24 cellular contexts compared by ENCODE assay signal in genomic region chr2:197990356-197990755, GRCh38.
A peak's percentile ranks its signal among the peaks of the same experiment; 100 is the strongest.
DNase-seq lines count a peak whose midpoint lies in the region; ATAC-seq, FAIRE-seq and TF ChIP-seq lines count a peak whose summit lies in the region.
"Had no signal": no experiment of that assay in that cellular context is flagged by ENCODE, and none has a peak within 500 bp of the region (broad histone marks: within the 10 kb centered on the region; RNA-seq: fewer than 3 reads in every experiment).

No MANE protein-coding gene starts in this region.

- no peak for ATAC-seq in GM12878
- ATAC-seq in GM21786 (IDR thresholded peaks at IDR 0.05; ENCODE audit: unreplicated experiment), result no peak
- ATAC-seq: A549 had no signal

- H3K27ac ChIP-seq in GM12878 (ENCODE audit: control insufficient read depth, insufficient read depth), result no peak overlapping the region
- H3K27ac ChIP-seq: 22Rv1; A549; BLaER1 treated with 17β-estradiol and CSF1 and Interleukin-3, amounts not matched to agents 10 nM and 100 nM; C4-2B had no signal

- peaks cover 16% of the 10 kb centered on the region for H3K4me1 ChIP-seq in GM12878 (ENCODE audit: control insufficient read depth, insufficient read depth, low read length)
- H3K4me1 ChIP-seq: A549 had no signal

- TF ChIP-seq EP300 in GM12878 (IDR thresholded peaks at IDR 0.05; ENCODE audit: borderline replicate concordance in 1 of 2, control insufficient read depth in 1 of 2, low read depth in 2 of 2, low read length in 2 of 2), result no peak

- no peak overlapping the region for H3K4me3 ChIP-seq in GM12878
- H3K4me3 ChIP-seq: A549; BLaER1 treated with 17β-estradiol and CSF1 and Interleukin-3, amounts not matched to agents 10 nM and 100 nM had no signal

- peaks cover 5% of the 10 kb centered on the region; the same call in 2 of the 3 replicates for H3K9me3 ChIP-seq in GM12878 (replicated peaks; ENCODE audit: control insufficient read depth, insufficient read depth, low read length)
- H3K9me3 ChIP-seq: A549 had no signal

- no peaks in the 10 kb centered on the region for H3K36me3 ChIP-seq in GM12878 (ENCODE audit: control insufficient read depth in 2 of 2, insufficient read depth in 2 of 2, low read length in 1 of 2)
- H3K36me3 ChIP-seq: BLaER1 treated with 17β-estradiol and CSF1 and Interleukin-3, amounts not matched to agents 10 nM and 100 nM had no signal

- in situ Hi-C loops in GM12878 (cut with MboI), result no loop called here

- no peaks in the 10 kb centered on the region for H3K79me2 ChIP-seq in GM12878 (ENCODE audit: control insufficient read depth, insufficient read depth, low read length)

- WGBS in GM12878 (ENCODE audit: insufficient coverage, insufficient replicate concordance, low lambda C conversion rate, missing lambda C conversion rate), result 94% methylated on average over 2 of the region's 2 CpGs

- no peak for TF ChIP-seq POLR2A in GM12878 (IDR thresholded peaks at IDR 0.05; ENCODE audit: low read depth, low read length)

- no peak overlapping the region for H2AFZ ChIP-seq in GM12878 (ENCODE audit: control insufficient read depth, low read depth, low read length)

- TF ChIP-seq CTCF in GM12878 (IDR thresholded peaks at IDR 0.05 in 2 of 3, conservative IDR thresholded peaks at IDR 0.05 in 1 of 3; ENCODE audit: control insufficient read depth in 2 of 3, extremely low read depth in 1 of 3, insufficient read depth in 1 of 3, low read depth in 3 of 3, low read length in 3 of 3), result no peak

- no peaks in the 10 kb centered on the region for H3K27me3 Mint-ChIP-seq in activated CD4-positive, alpha-beta T cell treated with anti-CD3 and anti-CD28 coated beads, Interleukin-2, amount 10 ng/mL, durations not matched to agents 24 days and 14 days
- H3K27me3 Mint-ChIP-seq: B cell; CD4-positive, alpha-beta memory T cell had no signal

- RAD21 ChIA-PET in GM12878 (lab: Charles Lee; ENCODE audit: unreplicated experiment), result interaction anchor here (0.7 to 1.7 kb wide), 6 partner anchors 13 to 136 kb away, joined by 3 to 4 read pairs (median 4); no protein-coding TSS in a partner anchor

- no peaks in the 10 kb centered on the region for H3K36me3 Mint-ChIP-seq in activated CD4-positive, alpha-beta T cell treated with anti-CD3 and anti-CD28 coated beads, Interleukin-2, amount 10 ng/mL, durations not matched to agents 24 days and 14 days (ENCODE audit: low read depth)

- CTCF ChIA-PET in GM12878 (lab: Yijun Ruan, JAX), result interaction anchor here (1.1 to 1.8 kb wide), 4 partner anchors 17 to 82 kb away, joined by 3 to 6 read pairs (median 4); no protein-coding TSS in a partner anchor

- TF ChIP-seq RAD21 in GM12878 (IDR thresholded peaks at IDR 0.05; ENCODE audit: insufficient read depth, low read depth, low read length), result no peak

- no peak overlapping the region for H3K9ac ChIP-seq in GM12878 (ENCODE audit: control insufficient read depth, insufficient read depth, low read length)
- H3K9ac ChIP-seq: BLaER1 treated with 17β-estradiol and CSF1 and Interleukin-3, amounts not matched to agents 10 nM and 100 nM had no signal

- SMC1A ChIA-PET in GM12878 (lab: Charles Lee; ENCODE audit: uncharacterized antibody, unreplicated experiment), result interaction anchor here (1.0 to 14.3 kb wide), 7 partner anchors 9 to 140 kb away, joined by 3 to 168 read pairs (median 4); no protein-coding TSS in a partner anchor

- peaks cover 21% of the 10 kb centered on the region for H3K9me3 Mint-ChIP-seq in activated CD4-positive, alpha-beta T cell treated with anti-CD3 and anti-CD28 coated beads, Interleukin-2, amount 10 ng/mL, durations not matched to agents 24 days and 14 days

- no peak overlapping the region for H3K4me3 Mint-ChIP-seq in activated CD4-positive, alpha-beta T cell treated with anti-CD3 and anti-CD28 coated beads, Interleukin-2, amount 10 ng/mL, durations not matched to agents 24 days and 14 days
- H3K4me3 Mint-ChIP-seq: B cell; CD4-positive, alpha-beta memory T cell; CD8-positive, alpha-beta memory T cell had no signal

- intact Hi-C loops in activated CD4-positive, alpha-beta T cell treated with anti-CD3 and anti-CD28 coated beads, Interleukin-2, amount 10 ng/mL, durations not matched to agents 24 days and 14 days (cut with micrococcal nuclease), result no loop called here
- intact Hi-C loops in GM12878 (cut with micrococcal nuclease; ENCODE audit: unreplicated experiment), result loop anchor here (5.0 kb wide), 1 partner anchor 137 kb away; no protein-coding TSS in a partner anchor

- FAIRE-seq in GM12878 (lab: Jason Lieb, UNC), result no peak
- FAIRE-seq: A549, GM12892, GM18507, GM19239 had no signal

- H4K20me1 ChIP-seq in GM12878 (ENCODE audit: control insufficient read depth, insufficient read depth), result no peaks in the 10 kb centered on the region
- H4K20me1 ChIP-seq: BLaER1 treated with 17β-estradiol and CSF1 and Interleukin-3, amounts not matched to agents 10 nM and 100 nM had no signal

- H3K27ac Mint-ChIP-seq in activated CD4-positive, alpha-beta T cell treated with anti-CD3 and anti-CD28 coated beads, Interleukin-2, amount 10 ng/mL, durations not matched to agents 24 days and 14 days, result no peak overlapping the region
- H3K27ac Mint-ChIP-seq: B cell; CD4-positive, alpha-beta memory T cell; CD8-positive, alpha-beta memory T cell had no signal

- DNase-seq in activated CD4-positive, alpha-beta T cell treated with anti-CD3 and anti-CD28 coated beads, Interleukin-2, amount 10 ng/mL, durations not matched to agents 24 days and 14 days, result peak; percentile 42
- DNase-seq in activated CD4-positive, alpha-beta T cell treated with anti-CD3 and anti-CD28 coated beads for 4 hours, result no peak
- DNase-seq in GM12878 (ENCODE audit: low read depth, low spot score) (no peak), NCI-H2107 (lab: John Stamatoyannopoulos, UW) (no peak)
- DNase-seq: AML-193; CD4-positive, alpha-beta memory T cell; CD8-positive, alpha-beta memory T cell; COR-L47; DMS 273 treated with DMSO at 0.1 percent for 48 hours; DMS153; DMS53; DMS79; DND-41; EL; GDM1 had no signal

- H3K4me1 Mint-ChIP-seq in activated CD4-positive, alpha-beta T cell treated with anti-CD3 and anti-CD28 coated beads, Interleukin-2, amount 10 ng/mL, durations not matched to agents 24 days and 14 days, result peaks cover 4% of the 10 kb centered on the region
- H3K4me1 Mint-ChIP-seq: B cell had no signal

- H3K27me3 ChIP-seq in GM12878 (replicated peaks in 1 of 2; ENCODE audit: control insufficient read depth in 2 of 2, insufficient read depth in 2 of 2, low read length in 1 of 2), result no peaks in the 10 kb centered on the region
- H3K27me3 ChIP-seq: BLaER1 treated with 17β-estradiol and CSF1 and Interleukin-3, amounts not matched to agents 10 nM and 100 nM had no signal

- H3K4me2 ChIP-seq in GM12878 (ENCODE audit: control insufficient read depth, insufficient read depth), result no peak overlapping the region
- H3K4me2 ChIP-seq: A549 had no signal

- BruUV-seq in GM12878 (replicated peaks; lab: Mats Ljungman, UMichigan), result no TSS peak

- POLR2A ChIA-PET in GM12878 (lab: Charles Lee), result interaction anchor here (0.8 kb wide), 1 partner anchor 10 kb away, joined by 4 read pairs; no protein-coding TSS in a partner anchor

TF ChIP-seq in GM12878, 131 proteins besides CTCF, POLR2A, EP300 and RAD21:
- TF ChIP-seq ZBTB33 (IDR thresholded peaks at IDR 0.05), result peak; percentile 46; the same call in 1 of the 2 replicates
- no peak for TF ChIP-seq MAX (IDR thresholded peaks at IDR 0.05; ENCODE audit: low read depth, low read length)
- TF ChIP-seq NR2C2 (IDR thresholded peaks at IDR 0.05; ENCODE audit: borderline replicate concordance, control insufficient read depth, insufficient read length, low read depth), result no peak
